ENCODE assay signal across 8 cellular contexts in genomic region chr3:42118762-42119361, GRCh38. TPM values are rescaled to one million over a fixed set of nuclear protein-coding genes. Genes with fewer than 3 reads are reported as not detected.
DNase-seq lines count a peak whose midpoint lies in the region; ATAC-seq and TF ChIP-seq lines count a peak whose summit lies in the region.

No MANE protein-coding gene starts in this region.

- DNase-seq in GM10266 (ENCODE audit: extremely low spot score) (peak; percentile 76), HAP-1 (ENCODE audit: low spot score in 2 of 2) (peak; percentile 30 to 49), LoVo (ENCODE audit: low spot score) (peak; percentile 55), hippocampal formation (lab: John Stamatoyannopoulos, UW) (peak; percentile 30 to 41), uterus (no peak)
- peak; percentile 46 for DNase-seq in activated CD8-positive, alpha-beta T cell treated with anti-CD3 and anti-CD28 coated beads for 36 hours
- DNase-seq in stimulated activated naive CD8-positive, alpha-beta T cell treated with anti-CD3 and anti-CD28 coated beads, Interleukin-15, amount 100 ng/mL, for 72 hours: peak in 1 of 2 donors; percentile 27

- no peaks in the 10 kb centered on the region for H3K9me3 Mint-ChIP-seq in activated CD8-positive, alpha-beta T cell treated with anti-CD3 and anti-CD28 coated beads for 36 hours
- H3K9me3 Mint-ChIP-seq in stimulated activated naive CD8-positive, alpha-beta T cell treated with anti-CD3 and anti-CD28 coated beads, Interleukin-15, amount 100 ng/mL, for 72 hours: no peaks in the 10 kb centered on the region

- no peaks in the 10 kb centered on the region for H3K4me1 ChIP-seq in HAP-1
- peaks cover 0 to 4% of the 10 kb centered on the region in 2 donors for H3K4me1 ChIP-seq in uterus

- H3K9me3 ChIP-seq in HAP-1: no peaks in the 10 kb centered on the region
- H3K9me3 ChIP-seq in uterus: no peaks in the 10 kb centered on the region

- H3K4me3 Mint-ChIP-seq in activated CD8-positive, alpha-beta T cell treated with anti-CD3 and anti-CD28 coated beads for 36 hours: no peak overlapping the region
- no peak overlapping the region for H3K4me3 Mint-ChIP-seq in stimulated activated naive CD8-positive, alpha-beta T cell treated with anti-CD3 and anti-CD28 coated beads, Interleukin-15, amount 100 ng/mL, for 72 hours

- peak; percentile 75 for ATAC-seq in activated CD8-positive, alpha-beta T cell treated with anti-CD3 and anti-CD28 coated beads for 36 hours
- peak; percentile 80 for ATAC-seq in stimulated activated naive CD8-positive, alpha-beta T cell treated with anti-CD3 and anti-CD28 coated beads, Interleukin-15, amount 100 ng/mL, for 72 hours

- no peaks in the 10 kb centered on the region for H3K27me3 Mint-ChIP-seq in activated CD8-positive, alpha-beta T cell treated with anti-CD3 and anti-CD28 coated beads for 36 hours
- no peaks in the 10 kb centered on the region for H3K27me3 Mint-ChIP-seq in stimulated activated naive CD8-positive, alpha-beta T cell treated with anti-CD3 and anti-CD28 coated beads, Interleukin-15, amount 100 ng/mL, for 72 hours

- no peak overlapping the region for H3K27ac Mint-ChIP-seq in activated CD8-positive, alpha-beta T cell treated with anti-CD3 and anti-CD28 coated beads for 36 hours
- peak overlapping the region; percentile 4 to 21 for H3K27ac Mint-ChIP-seq in stimulated activated naive CD8-positive, alpha-beta T cell treated with anti-CD3 and anti-CD28 coated beads, Interleukin-15, amount 100 ng/mL, for 72 hours

- H3K27ac ChIP-seq in 22Rv1 (no peak overlapping the region), uterus (peak overlapping the region in 1 of 2 donors; percentile 15)

- no peaks in the 10 kb centered on the region for H3K27me3 ChIP-seq in HAP-1 (ENCODE audit: low read depth)
- no peaks in the 10 kb centered on the region for H3K27me3 ChIP-seq in uterus

- POLR2A ChIA-PET in activated CD8-positive, alpha-beta T cell treated with anti-CD3 and anti-CD28 coated beads for 36 hours (lab: Charles Lee): no interaction called here

- H3K4me1 Mint-ChIP-seq in activated CD8-positive, alpha-beta T cell treated with anti-CD3 and anti-CD28 coated beads for 36 hours (ENCODE audit: low read depth): peaks cover 30% of the 10 kb centered on the region
- peaks cover 44% of the 10 kb centered on the region for H3K4me1 Mint-ChIP-seq in stimulated activated naive CD8-positive, alpha-beta T cell treated with anti-CD3 and anti-CD28 coated beads, Interleukin-15, amount 100 ng/mL, for 72 hours

- H3K4me3 ChIP-seq in HAP-1 (no peak overlapping the region), uterus (no peak overlapping the region)

- no peaks in the 10 kb centered on the region for H3K36me3 Mint-ChIP-seq in activated CD8-positive, alpha-beta T cell treated with anti-CD3 and anti-CD28 coated beads for 36 hours (ENCODE audit: low read depth)

- no peaks in the 10 kb centered on the region for H3K36me3 ChIP-seq in HAP-1 (replicated peaks)
- no peaks in the 10 kb centered on the region for H3K36me3 ChIP-seq in uterus

- in situ Hi-C loops in HAP-1 (cut with MboI; ENCODE audit: low sequenced_read_pairs): no loop called here

- TF ChIP-seq POLR2A in uterus (IDR thresholded peaks at IDR 0.05): no peak

- CTCF ChIA-PET in activated CD8-positive, alpha-beta T cell treated with anti-CD3 and anti-CD28 coated beads for 36 hours (lab: Charles Lee): interaction anchor here (0.8 to 4.5 kb wide), 9 partner anchors 10 to 325 kb away, joined by 3 to 44 read pairs (median 3); no protein-coding TSS in a partner anchor

- TF ChIP-seq CTCF in 22Rv1 (IDR thresholded peaks at IDR 0.05) (peak; percentile 72), GM10266 (IDR thresholded peaks at IDR 0.05; ENCODE audit: control insufficient read depth, insufficient read depth, low read depth, missing control alignments) (peak; percentile 72), uterus (IDR thresholded peaks at IDR 0.05) (no peak)
- TF ChIP-seq CTCF in activated CD8-positive, alpha-beta T cell treated with anti-CD3 and anti-CD28 coated beads for 36 hours (IDR thresholded peaks at IDR 0.05): no peak

- intact Hi-C loops in activated CD8-positive, alpha-beta T cell treated with anti-CD3 and anti-CD28 coated beads for 36 hours (cut with micrococcal nuclease): loop anchor here (5.0 kb wide), 1 partner anchor 73 kb away; no protein-coding TSS in a partner anchor
- intact Hi-C loops in uterus (cut with DNase I; ENCODE audit: low total_unique reads): no loop called here

RNA-seq across cellular contexts. Expression of gene TRAK1, which starts 27.7 kb away (rescaled TPM):
- total RNA-seq in activated CD8-positive, alpha-beta T cell treated with anti-CD3 and anti-CD28 coated beads for 36 hours: 10 to 100 TPM; 24.1 to 24.3 TPM
- 10 to 100 TPM; 14.3 to 37.5 (median 21.4) TPM for total RNA-seq in uterus

Comparison
In these comparisons a context has a peak if more than half of its experiments do, and no peak if none do; other contexts are left out.
1. CTCF ChIP-seq: peak in 22Rv1 (single experiment) and GM10266 (single experiment); none in activated CD8-positive, alpha-beta T cell treated with anti-CD3 and anti-CD28 coated beads for 36 hours (single experiment) and uterus (0 of 4).
2. DNase-seq: peak in GM10266 (single experiment), HAP-1 (2 of 2), LoVo (single experiment), activated CD8-positive, alpha-beta T cell treated with anti-CD3 and anti-CD28 coated beads for 36 hours (single experiment) and hippocampal formation (2 of 2); none in uterus (0 of 2).